In genomic region chr3:38636464-38636863, GRCh38 we compare ENCODE assay signal across 18 cellular contexts. TPM values are rescaled to one million over a fixed set of nuclear protein-coding genes. Genes with fewer than 3 reads are reported as not detected.
DNase-seq lines count a peak whose midpoint lies in the region; ATAC-seq and TF ChIP-seq lines count a peak whose summit lies in the region.
"Had no signal": no experiment of that assay in that cellular context is flagged by ENCODE, and none has a peak within 500 bp of the region (broad histone marks: within the 10 kb centered on the region; RNA-seq: fewer than 3 reads in every experiment).

No MANE protein-coding gene starts in this region.

- POLR2A ChIA-PET in WTC11 (lab: Charles Lee): interaction anchor here (1.0 kb wide), 1 partner anchor 9 kb away, joined by 5 read pairs; no protein-coding TSS in a partner anchor

- no peaks in the 10 kb centered on the region for H3K36me3 Mint-ChIP-seq in WTC11

- CTCF ChIA-PET in WTC11 (lab: Charles Lee): interaction anchor here (1.0 to 5.5 kb wide), 10 partner anchors 8 to 363 kb away, joined by 3 to 25 read pairs (median 13); no protein-coding TSS in a partner anchor

- no peak overlapping the region for H3K4me3 Mint-ChIP-seq in WTC11

- no peak overlapping the region for H3K27ac Mint-ChIP-seq in WTC11

- intact Hi-C loops in sciatic nerve (cut with DNase I): no loop called here

- no peaks in the 10 kb centered on the region; the same call in 1 of the 2 replicates for H3K27me3 Mint-ChIP-seq in WTC11 (ENCODE audit: low read depth)

- H3K9me3 Mint-ChIP-seq in WTC11: no peaks in the 10 kb centered on the region

- H3K4me1 Mint-ChIP-seq in WTC11: peaks cover 45% of the 10 kb centered on the region

- ATAC-seq in WTC11: peak; percentile 6
- ATAC-seq in sciatic nerve: peak; percentile 33
- no peak for ATAC-seq in HG03439 (IDR thresholded peaks at IDR 0.05; ENCODE audit: unreplicated experiment)

- peak; percentile 12 for DNase-seq in NCI-H1092 treated with DMSO at 0.1 percent for 48 hours (lab: John Stamatoyannopoulos, UW)
- DNase-seq in NCI-H1092 (lab: John Stamatoyannopoulos, UW): no peak
- peak; percentile 79 for DNase-seq in NCI-H146 treated with DMSO at 0.1 percent for 48 hours (lab: John Stamatoyannopoulos, UW; ENCODE audit: unreplicated experiment)
- DNase-seq in WTC11 (ENCODE audit: low spot score): no peak
- DNase-seq in sciatic nerve (ENCODE audit: low spot score): no peak
- no peak for DNase-seq in stimulated activated CD8-positive, alpha-beta memory T cell treated with anti-CD3 and anti-CD28 coated beads, Interleukin-4, amount 100 ng/mL, for 48 hours
- no peak for DNase-seq in NCI-H1417 treated with DMSO at 0.1 percent for 48 hours (lab: John Stamatoyannopoulos, UW)
- DNase-seq: AML-193, COR-L47, GDM1, NCI-H1105 treated with DMSO at 0.1 percent for 48 hours, NCI-H187 treated with DMSO at 0.1 percent for 48 hours, NCI-H2171, NCI-H446 treated with DMSO at 0.1 percent for 48 hours, NCI-H774, SIG-M5 had no signal

- TF ChIP-seq CTCF in WTC11 (IDR thresholded peaks at IDR 0.05): no peak

TF ChIP-seq in WTC11, 78 proteins besides CTCF, POLR2A, EP300 and RAD21:
- TF ChIP-seq RORB (CRISPR knock-in tag; IDR thresholded peaks at IDR 0.05) (no peak), ZNF121 (CRISPR knock-in tag; IDR thresholded peaks at IDR 0.05) (no peak), ZNF671 (CRISPR knock-in tag; IDR thresholded peaks at IDR 0.05) (no peak), HMGXB4 (CRISPR knock-in tag; IDR thresholded peaks at IDR 0.05) (no peak)

RNA-seq across cellular contexts. Expression of gene SCN5A, which starts 13.0 kb away (rescaled TPM):
- total RNA-seq in WTC11 (2021) (10.0 to 13.6 TPM (median 11.8 TPM) in 3 replicates), sciatic nerve (2.7 TPM)
- total RNA-seq: OCI-LY7 had no signal

Comparison
In these comparisons a context has a peak if more than half of its experiments do, and no peak if none do; other contexts are left out.
1. DNase-seq: peak in NCI-H1092 treated with DMSO at 0.1 percent for 48 hours (single experiment) and NCI-H146 treated with DMSO at 0.1 percent for 48 hours (single experiment); none in NCI-H1092 (single experiment), WTC11 (single experiment), sciatic nerve (single experiment), stimulated activated CD8-positive, alpha-beta memory T cell treated with anti-CD3 and anti-CD28 coated beads, Interleukin-4, amount 100 ng/mL, for 48 hours (single experiment) and NCI-H1417 treated with DMSO at 0.1 percent for 48 hours (single experiment).